ENCODE assay signal across 1 cellular context in genomic region chr1:1399870-1400575, GRCh38.
TF ChIP-seq lines count a peak whose summit lies in the region.

No MANE protein-coding gene starts in this region.

TF ChIP-seq in K562, 482 proteins besides CTCF, POLR2A, EP300 and RAD21 (continued from another document and continues in another):
- peak; percentile 64 for TF ChIP-seq MGA (IDR thresholded peaks at IDR 0.05)
- 0 out of 2 replicates have a peak, but pooled peaks have one; percentile 40 for TF ChIP-seq SMARCA5 (IDR thresholded peaks at IDR 0.05)
- TF ChIP-seq HDAC2 (IDR thresholded peaks at IDR 0.05) = no peak; the same call in 1 of the 2 replicates
- no peak for TF ChIP-seq ZFP91 (CRISPR knock-in tag; IDR thresholded peaks at IDR 0.05)
- TF ChIP-seq ZNF232 (CRISPR knock-in tag; IDR thresholded peaks at IDR 0.05) = 0 out of 2 replicates have a peak, but pooled peaks have one; percentile 8
- TF ChIP-seq NFATC3 (IDR thresholded peaks at IDR 0.05) = no peak
- no peak for TF ChIP-seq ZNF274 (IDR thresholded peaks at IDR 0.05; ENCODE audit: borderline replicate concordance, low read depth, low read length)
- no peak for TF ChIP-seq HSF4 (CRISPR knock-in tag; IDR thresholded peaks at IDR 0.05; ENCODE audit: borderline replicate concordance)
- TF ChIP-seq SMAD1 (IDR thresholded peaks at IDR 0.05; ENCODE audit: low read depth, low read length, partially characterized antibody) = no peak
- TF ChIP-seq HEY1 (CRISPR knock-in tag; IDR thresholded peaks at IDR 0.05; ENCODE audit: borderline replicate concordance) = no peak
- 0 out of 2 replicates have a peak, but pooled peaks have one; percentile 6 for TF ChIP-seq MXI1 (IDR thresholded peaks at IDR 0.05; ENCODE audit: low read depth, low read length)
- no peak for TF ChIP-seq POU5F1 (IDR thresholded peaks at IDR 0.05; ENCODE audit: borderline replicate concordance, low read depth, low read length, partially characterized antibody)
- TF ChIP-seq YY1 (IDR thresholded peaks at IDR 0.05; ENCODE audit: borderline replicate concordance in 1 of 3, control insufficient read depth in 1 of 3, extremely low read depth in 1 of 3, insufficient read depth in 3 of 3, insufficient read length in 1 of 3, insufficient replicate concordance in 2 of 3, low read depth in 1 of 3, low read length in 2 of 3) = peak in 2 of 3 experiments; percentile 13 to 20
- TF ChIP-seq ZFPM2 (CRISPR knock-in tag; IDR thresholded peaks at IDR 0.05) = no peak; the same call in 1 of the 2 replicates
- TF ChIP-seq, protein P1, sequence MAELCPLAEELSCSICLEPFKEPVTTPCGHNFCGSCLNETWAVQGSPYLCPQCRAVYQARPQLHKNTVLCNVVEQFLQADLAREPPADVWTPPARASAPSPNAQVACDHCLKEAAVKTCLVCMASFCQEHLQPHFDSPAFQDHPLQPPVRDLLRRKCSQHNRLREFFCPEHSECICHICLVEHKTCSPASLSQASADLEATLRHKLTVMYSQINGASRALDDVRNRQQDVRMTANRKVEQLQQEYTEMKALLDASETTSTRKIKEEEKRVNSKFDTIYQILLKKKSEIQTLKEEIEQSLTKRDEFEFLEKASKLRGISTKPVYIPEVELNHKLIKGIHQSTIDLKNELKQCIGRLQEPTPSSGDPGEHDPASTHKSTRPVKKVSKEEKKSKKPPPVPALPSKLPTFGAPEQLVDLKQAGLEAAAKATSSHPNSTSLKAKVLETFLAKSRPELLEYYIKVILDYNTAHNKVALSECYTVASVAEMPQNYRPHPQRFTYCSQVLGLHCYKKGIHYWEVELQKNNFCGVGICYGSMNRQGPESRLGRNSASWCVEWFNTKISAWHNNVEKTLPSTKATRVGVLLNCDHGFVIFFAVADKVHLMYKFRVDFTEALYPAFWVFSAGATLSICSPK (IDR thresholded peaks at IDR 0.05; ENCODE audit: borderline replicate concordance) = no peak
- TF ChIP-seq ZKSCAN1 (IDR thresholded peaks at IDR 0.05; ENCODE audit: low read depth, low read length) = no peak
- no peak for TF ChIP-seq RBM34 (IDR thresholded peaks at IDR 0.05; ENCODE audit: borderline replicate concordance, insufficient read depth, low read length)
- 0 out of 2 replicates have a peak, but pooled peaks have one; percentile 36 for TF ChIP-seq E2F4 (CRISPR knock-in tag; IDR thresholded peaks at IDR 0.05; ENCODE audit: low read depth)
- TF ChIP-seq, protein P2, sequence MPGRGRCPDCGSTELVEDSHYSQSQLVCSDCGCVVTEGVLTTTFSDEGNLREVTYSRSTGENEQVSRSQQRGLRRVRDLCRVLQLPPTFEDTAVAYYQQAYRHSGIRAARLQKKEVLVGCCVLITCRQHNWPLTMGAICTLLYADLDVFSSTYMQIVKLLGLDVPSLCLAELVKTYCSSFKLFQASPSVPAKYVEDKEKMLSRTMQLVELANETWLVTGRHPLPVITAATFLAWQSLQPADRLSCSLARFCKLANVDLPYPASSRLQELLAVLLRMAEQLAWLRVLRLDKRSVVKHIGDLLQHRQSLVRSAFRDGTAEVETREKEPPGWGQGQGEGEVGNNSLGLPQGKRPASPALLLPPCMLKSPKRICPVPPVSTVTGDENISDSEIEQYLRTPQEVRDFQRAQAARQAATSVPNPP (IDR thresholded peaks at IDR 0.05; ENCODE audit: borderline replicate concordance, insufficient read depth, insufficient read length) = no peak
- TF ChIP-seq, protein P3, sequence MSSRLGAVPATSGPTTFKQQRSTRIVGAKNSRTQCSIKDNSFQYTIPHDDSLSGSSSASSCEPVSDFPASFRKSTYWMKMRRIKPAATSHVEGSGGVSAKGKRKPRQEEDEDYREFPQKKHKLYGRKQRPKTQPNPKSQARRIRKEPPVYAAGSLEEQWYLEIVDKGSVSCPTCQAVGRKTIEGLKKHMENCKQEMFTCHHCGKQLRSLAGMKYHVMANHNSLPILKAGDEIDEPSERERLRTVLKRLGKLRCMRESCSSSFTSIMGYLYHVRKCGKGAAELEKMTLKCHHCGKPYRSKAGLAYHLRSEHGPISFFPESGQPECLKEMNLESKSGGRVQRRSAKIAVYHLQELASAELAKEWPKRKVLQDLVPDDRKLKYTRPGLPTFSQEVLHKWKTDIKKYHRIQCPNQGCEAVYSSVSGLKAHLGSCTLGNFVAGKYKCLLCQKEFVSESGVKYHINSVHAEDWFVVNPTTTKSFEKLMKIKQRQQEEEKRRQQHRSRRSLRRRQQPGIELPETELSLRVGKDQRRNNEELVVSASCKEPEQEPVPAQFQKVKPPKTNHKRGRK (tag; IDR thresholded peaks at IDR 0.05) = no peak
- peak; percentile 54 for TF ChIP-seq POLR2B (IDR thresholded peaks at IDR 0.05; ENCODE audit: low read depth, partially characterized antibody)
- TF ChIP-seq ZBTB43 (CRISPR knock-in tag; IDR thresholded peaks at IDR 0.05) = 0 out of 2 replicates have a peak, but pooled peaks have one; percentile 38
- no peak for TF ChIP-seq SP2 (IDR thresholded peaks at IDR 0.05; ENCODE audit: extremely low read depth, low read depth, low read length, poor library complexity, severe bottlenecking)
- no peak for TF ChIP-seq CBX5 (IDR thresholded peaks at IDR 0.05; ENCODE audit: borderline replicate concordance, low read depth)
- no peak for TF ChIP-seq DDX20 (tag; IDR thresholded peaks at IDR 0.05; ENCODE audit: low read depth)
- TF ChIP-seq RAD51 (IDR thresholded peaks at IDR 0.05; ENCODE audit: borderline replicate concordance, low read depth) = no peak
- no peak for TF ChIP-seq ZKSCAN8 (CRISPR knock-in tag; IDR thresholded peaks at IDR 0.05)
- peak; percentile 96; the same call in 1 of the 2 replicates for TF ChIP-seq ZNF282 (CRISPR knock-in tag; IDR thresholded peaks at IDR 0.05)
- TF ChIP-seq HDGF (IDR thresholded peaks at IDR 0.05) = 0 out of 2 replicates have a peak, but pooled peaks have one; percentile 48
- TF ChIP-seq SIN3A (IDR thresholded peaks at IDR 0.05; ENCODE audit: borderline replicate concordance in 2 of 2, control insufficient read depth in 1 of 2, low read depth in 2 of 2, low read length in 2 of 2) = no peak
- no peak for TF ChIP-seq HCFC1 (IDR thresholded peaks at IDR 0.05; ENCODE audit: low read depth, low read length)
- TF ChIP-seq NONO (IDR thresholded peaks at IDR 0.05; ENCODE audit: low read depth in 2 of 2, low read length in 1 of 2) = 0 out of 4 replicates have a peak, but pooled peaks of 1 of the 2 experiments have one; percentile 6
- TF ChIP-seq, protein P4, sequence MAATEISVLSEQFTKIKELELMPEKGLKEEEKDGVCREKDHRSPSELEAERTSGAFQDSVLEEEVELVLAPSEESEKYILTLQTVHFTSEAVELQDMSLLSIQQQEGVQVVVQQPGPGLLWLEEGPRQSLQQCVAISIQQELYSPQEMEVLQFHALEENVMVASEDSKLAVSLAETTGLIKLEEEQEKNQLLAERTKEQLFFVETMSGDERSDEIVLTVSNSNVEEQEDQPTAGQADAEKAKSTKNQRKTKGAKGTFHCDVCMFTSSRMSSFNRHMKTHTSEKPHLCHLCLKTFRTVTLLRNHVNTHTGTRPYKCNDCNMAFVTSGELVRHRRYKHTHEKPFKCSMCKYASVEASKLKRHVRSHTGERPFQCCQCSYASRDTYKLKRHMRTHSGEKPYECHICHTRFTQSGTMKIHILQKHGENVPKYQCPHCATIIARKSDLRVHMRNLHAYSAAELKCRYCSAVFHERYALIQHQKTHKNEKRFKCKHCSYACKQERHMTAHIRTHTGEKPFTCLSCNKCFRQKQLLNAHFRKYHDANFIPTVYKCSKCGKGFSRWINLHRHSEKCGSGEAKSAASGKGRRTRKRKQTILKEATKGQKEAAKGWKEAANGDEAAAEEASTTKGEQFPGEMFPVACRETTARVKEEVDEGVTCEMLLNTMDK (IDR thresholded peaks at IDR 0.05; ENCODE audit: borderline replicate concordance, insufficient read depth, low read depth, low read length, poor library complexity, severe bottlenecking) = no peak
- TF ChIP-seq TAF9B (IDR thresholded peaks at IDR 0.05; ENCODE audit: partially characterized antibody) = no peak
